ENCODE assay signal across 27 cellular contexts in the genomic region with DNA sequence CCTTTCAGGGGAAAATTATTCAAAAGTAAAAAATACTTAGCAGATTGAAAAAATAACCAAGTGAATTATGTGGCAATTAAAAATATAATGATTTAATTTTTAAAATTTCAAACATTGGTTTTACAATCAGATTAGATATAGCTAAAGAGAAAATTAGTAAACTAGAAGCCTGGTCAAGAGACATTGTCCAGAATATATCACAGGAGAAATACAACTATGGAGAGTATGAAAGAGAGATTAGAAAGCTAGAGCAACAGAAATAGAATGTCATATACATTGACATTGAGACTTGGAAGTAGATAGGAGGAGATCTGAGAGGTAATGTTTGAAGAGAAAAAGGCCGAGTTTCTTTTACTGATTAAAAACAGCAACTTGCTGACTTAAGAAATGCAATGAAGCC.
"Had no signal": no experiment of that assay in that cellular context is flagged by ENCODE, and none has a peak within 500 bp of the region (broad histone marks: within the 10 kb centered on the region; RNA-seq: fewer than 3 reads in every experiment).

No MANE protein-coding gene starts in this region.

- DNase-seq: stimulated activated CD4-positive, alpha-beta T cell treated with anti-CD3 and anti-CD28 coated beads, Interleukin-2, amount 100 ng/mL, for 48 hours; stimulated activated CD4-positive, alpha-beta T cell treated with anti-CD3 and anti-CD28 coated beads, Interleukin-4, amount 100 ng/mL, for 1 hour; stimulated activated CD4-positive, alpha-beta T cell treated with anti-CD3 and anti-CD28 coated beads, Interleukin-4, amount 100 ng/mL, for 24 hours; stimulated activated CD4-positive, alpha-beta T cell treated with anti-CD3 and anti-CD28 coated beads, Interleukin-4, amount 100 ng/mL, for 4 hours; stimulated activated CD8-positive, alpha-beta memory T cell treated with anti-CD3 and anti-CD28 coated beads, Interleukin-4, amount 100 ng/mL, for 48 hours; stimulated activated naive B cell treated with anti-CD40 and anti-IgM and Interleukin-4, amounts not matched to agents 10 μg/mL and 1 μg/mL and 100 μg/mL, for 72 hours; stimulated activated naive CD4-positive, alpha-beta T cell; stimulated activated naive CD4-positive, alpha-beta T cell treated with Interleukin-2 at 50 U/mL for 16 hours; stimulated activated naive CD8-positive, alpha-beta T cell treated with anti-CD3 and anti-CD28 coated beads, Interleukin-15, amount 100 ng/mL, for 72 hours; stimulated activated naive CD8-positive, alpha-beta T cell treated with anti-CD3 and anti-CD28 coated beads, Interleukin-15, Interleukin-2, amounts not matched to agents 100 U/mL and 50 U/mL, for 24 hours; stomach; substantia nigra; testis; thyroid gland; tibial artery; transverse colon; trophoblast cell; upper lobe of left lung; upper lobe of right lung; uterus had no signal

- ATAC-seq: stimulated activated effector memory CD8-positive, alpha-beta T cell treated with anti-CD3 and anti-CD28 coated beads, Interleukin-12 subunit alpha, Interleukin-12 subunit beta, amount 100 ng/mL, for 72 hours; stimulated activated memory B cell treated with anti-CD40 and anti-IgM and Interleukin-4, amounts not matched to agents 10 μg/mL and 1 μg/mL and 100 μg/mL, for 72 hours; stimulated activated naive B cell treated with anti-CD40 and anti-IgM and Interleukin-4, amounts not matched to agents 10 μg/mL and 1 μg/mL and 100 μg/mL, for 72 hours; stimulated activated naive CD8-positive, alpha-beta T cell treated with anti-CD3 and anti-CD28 coated beads, Interleukin-15, amount 100 ng/mL, for 72 hours; stimulated activated naive CD8-positive, alpha-beta T cell treated with anti-CD3 and anti-CD28 coated beads, Interleukin-15, Interleukin-2, amounts not matched to agents 100 U/mL and 50 U/mL, for 24 hours; upper lobe of right lung had no signal

- H3K4me1 ChIP-seq: stomach, suprapubic skin, testis, thyroid gland, tibial artery, tibial nerve, transverse colon, upper lobe of left lung, upper lobe of right lung, uterus, vagina had no signal

- H3K36me3 ChIP-seq: stomach, suprapubic skin, thoracic aorta, thyroid gland, tibial artery, tibial nerve, transverse colon, upper lobe of left lung, upper lobe of right lung, uterus, vagina had no signal

- FAIRE-seq: urothelium cell line had no signal

- H3K27ac ChIP-seq: stomach, suprapubic skin, testis, thoracic aorta, thyroid gland, tibial artery, tibial nerve, transverse colon, upper lobe of left lung, upper lobe of right lung, uterus, vagina had no signal

- H3K9me3 ChIP-seq: suprapubic skin, testis, thyroid gland, transverse colon, upper lobe of right lung, uterus, vagina had no signal

- H3K27me3 ChIP-seq: stomach, suprapubic skin, testis, thyroid gland, tibial artery, tibial nerve, transverse colon, upper lobe of left lung, upper lobe of right lung, vagina had no signal

- H3K4me3 ChIP-seq: stomach, suprapubic skin, testis, thoracic aorta, thyroid gland, tibial artery, tibial nerve, transverse colon, upper lobe of left lung, upper lobe of right lung, uterus, vagina had no signal
